In genomic region chr10:133431888-133432613, GRCh38 we compare ENCODE assay signal across 12 cellular contexts. TPM values are rescaled to one million over a fixed set of nuclear protein-coding genes. Genes with fewer than 3 reads are reported as not detected.
DNase-seq lines count a peak whose midpoint lies in the region; ATAC-seq, FAIRE-seq and TF ChIP-seq lines count a peak whose summit lies in the region.
"Not testable (repeated sequence)": the region's sequence is repeated elsewhere in the genome, so short reads cannot be mapped to it uniquely, and the experiment has no call there.
"Had no signal": no experiment of that assay in that cellular context is flagged by ENCODE, and none has a peak within 500 bp of the region (broad histone marks: within the 10 kb centered on the region; RNA-seq: fewer than 3 reads in every experiment).

No MANE protein-coding gene starts in this region.

- H3K36me3 Mint-ChIP-seq in stimulated activated effector memory CD8-positive, alpha-beta T cell treated with anti-CD3 and anti-CD28 coated beads, Interleukin-12 subunit alpha, Interleukin-12 subunit beta, amount 100 ng/mL, for 72 hours = not testable (repeated sequence)

- intact Hi-C loops in PC-3 (cut with micrococcal nuclease); GM12878 (cut with micrococcal nuclease; ENCODE audit: unreplicated experiment); left ventricle myocardium superior (cut with micrococcal nuclease); lower lobe of right lung (cut with DNase I): not testable (repeated sequence)

- RAD21 ChIA-PET in GM12878 (lab: Charles Lee; ENCODE audit: unreplicated experiment) = not testable (repeated sequence)

- H4K20me1 ChIP-seq in PC-3 (ENCODE audit: low read length); GM12878 (ENCODE audit: control insufficient read depth, insufficient read depth): not testable (repeated sequence)

- H3K27me3 ChIP-seq in PC-3 (ENCODE audit: low read length); GM12878 (replicated peaks in 1 of 2; ENCODE audit: control insufficient read depth in 2 of 2, insufficient read depth in 2 of 2, low read length in 1 of 2); lower lobe of right lung (ENCODE audit: low read depth): not testable (repeated sequence)

- in situ Hi-C loops in GM12878 (cut with MboI) = not testable (repeated sequence)

- H3K9me3 Mint-ChIP-seq in stimulated activated effector memory CD8-positive, alpha-beta T cell treated with anti-CD3 and anti-CD28 coated beads, Interleukin-12 subunit alpha, Interleukin-12 subunit beta, amount 100 ng/mL, for 72 hours = not testable (repeated sequence)

- H3K4me3 ChIP-seq in PC-3 (ENCODE audit: low read length); GM12878; lower lobe of right lung: not testable (repeated sequence)

- not testable (repeated sequence) for DNase-seq in PC-3; GM12878 (ENCODE audit: low read depth, low spot score); left ventricle myocardium superior; lower lobe of right lung; stimulated activated effector memory CD8-positive, alpha-beta T cell treated with anti-CD3 and anti-CD28 coated beads, Interleukin-12 subunit alpha, Interleukin-12 subunit beta, amount 100 ng/mL, for 72 hours (ENCODE audit: low spot score in 2 of 2); urothelium cell line (ENCODE audit: low spot score)

- not testable (repeated sequence) for TF ChIP-seq POLR2A in GM12878 (IDR thresholded peaks at IDR 0.05; ENCODE audit: low read depth, low read length)

- FAIRE-seq in GM12878 (lab: Jason Lieb, UNC) = not testable (repeated sequence)
- FAIRE-seq in urothelium cell line (lab: Jason Lieb, UNC) = peak; percentile 84

- not testable (repeated sequence) for H3K79me2 ChIP-seq in PC-3 (ENCODE audit: low read length); GM12878 (ENCODE audit: control insufficient read depth, insufficient read depth, low read length)

- not testable (repeated sequence) for H3K9ac ChIP-seq in PC-3 (ENCODE audit: low read length); GM12878 (ENCODE audit: control insufficient read depth, insufficient read depth, low read length)

- not testable (repeated sequence) for H3K27ac Mint-ChIP-seq in stimulated activated effector memory CD8-positive, alpha-beta T cell treated with anti-CD3 and anti-CD28 coated beads, Interleukin-12 subunit alpha, Interleukin-12 subunit beta, amount 100 ng/mL, for 72 hours

- H3K4me1 ChIP-seq in PC-3 (ENCODE audit: insufficient read depth, low read length); GM12878 (ENCODE audit: control insufficient read depth, insufficient read depth, low read length); lower lobe of right lung: not testable (repeated sequence)

- POLR2A ChIA-PET in PC-3 (lab: Charles Lee; ENCODE audit: unreplicated experiment); GM12878 (lab: Charles Lee): not testable (repeated sequence)

- not testable (repeated sequence) for H3K9me2 ChIP-seq in PC-3 (replicated peaks; ENCODE audit: low read length)

- not testable (repeated sequence) for H3K9me3 ChIP-seq in PC-3 (ENCODE audit: low read length); GM12878 (replicated peaks; ENCODE audit: control insufficient read depth, insufficient read depth, low read length); lower lobe of right lung

- not testable (repeated sequence) for TF ChIP-seq EP300 in GM12878 (IDR thresholded peaks at IDR 0.05; ENCODE audit: borderline replicate concordance in 1 of 2, control insufficient read depth in 1 of 2, low read depth in 2 of 2, low read length in 2 of 2)

- not testable (repeated sequence) for H2AFZ ChIP-seq in PC-3 (ENCODE audit: low read length); GM12878 (ENCODE audit: control insufficient read depth, low read depth, low read length)

- H3K27ac ChIP-seq in PC-3 (ENCODE audit: low read length); GM12878 (ENCODE audit: control insufficient read depth, insufficient read depth); lower lobe of right lung: not testable (repeated sequence)

- SMC1A ChIA-PET in GM12878 (lab: Charles Lee; ENCODE audit: uncharacterized antibody, unreplicated experiment) = not testable (repeated sequence)

- 23% methylated on average over 4 of the region's 9 CpGs for WGBS in GM12878 (ENCODE audit: insufficient coverage, insufficient replicate concordance, low lambda C conversion rate, missing lambda C conversion rate)

- BruUV-seq in PC-3 (replicated peaks; lab: Mats Ljungman, UMichigan); GM12878 (replicated peaks; lab: Mats Ljungman, UMichigan): not testable (repeated sequence)

- H3K4me2 ChIP-seq in PC-3 (ENCODE audit: low read length); GM12878 (ENCODE audit: control insufficient read depth, insufficient read depth): not testable (repeated sequence)

- H3K4me3 Mint-ChIP-seq in stimulated activated effector memory CD8-positive, alpha-beta T cell treated with anti-CD3 and anti-CD28 coated beads, Interleukin-12 subunit alpha, Interleukin-12 subunit beta, amount 100 ng/mL, for 72 hours = not testable (repeated sequence)

- ATAC-seq in PC-3 (peak; percentile 29; the same call in 1 of the 2 replicates), GM12878 (peak; percentile 23), left ventricle myocardium superior (peak; percentile 26), lower lobe of right lung (peak; percentile 18 to 56)
- ATAC-seq in stimulated activated effector memory CD8-positive, alpha-beta T cell treated with anti-CD3 and anti-CD28 coated beads, Interleukin-12 subunit alpha, Interleukin-12 subunit beta, amount 100 ng/mL, for 72 hours = peak; percentile 44

- CTCF ChIA-PET in PC-3 (lab: Charles Lee); GM12878 (lab: Yijun Ruan, JAX): not testable (repeated sequence)

- H3K36me3 ChIP-seq in PC-3 (ENCODE audit: low read depth, low read length); GM12878 (ENCODE audit: control insufficient read depth in 2 of 2, insufficient read depth in 2 of 2, low read length in 1 of 2); lower lobe of right lung: not testable (repeated sequence)

- TF ChIP-seq RAD21 in GM12878 (IDR thresholded peaks at IDR 0.05; ENCODE audit: insufficient read depth, low read depth, low read length) = not testable (repeated sequence)

- H3F3A ChIP-seq in PC-3 (ENCODE audit: low read length, unreplicated experiment) = not testable (repeated sequence)

- TF ChIP-seq CTCF in PC-3 (conservative IDR thresholded peaks at IDR 0.05; ENCODE audit: low read depth, low read length); GM12878 (IDR thresholded peaks at IDR 0.05 in 2 of 3, conservative IDR thresholded peaks at IDR 0.05 in 1 of 3; ENCODE audit: control insufficient read depth in 2 of 3, extremely low read depth in 1 of 3, insufficient read depth in 1 of 3, low read depth in 3 of 3, low read length in 3 of 3); lower lobe of right lung (IDR thresholded peaks at IDR 0.05): not testable (repeated sequence)

- H3K4me1 Mint-ChIP-seq in stimulated activated effector memory CD8-positive, alpha-beta T cell treated with anti-CD3 and anti-CD28 coated beads, Interleukin-12 subunit alpha, Interleukin-12 subunit beta, amount 100 ng/mL, for 72 hours = not testable (repeated sequence)

RNA-seq across cellular contexts. Expression of gene SPRN, which starts 7.6 kb away (rescaled TPM):
- total RNA-seq in PC-3 (2014; rRNA removed) = not detected in 2 replicates
- not detected in 2 replicates for total RNA-seq in GM12878 (2013; cell fraction: nucleolus; rRNA removed)
- total RNA-seq in GM12878 (2014; rRNA removed) = not detected in 2 replicates
- not detected in 2 replicates for total RNA-seq in GM12878 (2014; rRNA removed; fragmentation: Illumina TruSeq; extraction: Trizol)
- not detected in 2 replicates for total RNA-seq in GM12878 (2021)
- 0.42 TPM for polyA plus RNA-seq in GM12878 (2011; ENCODE audit: low read depth)
- polyA plus RNA-seq in GM12878 (2011; rRNA removed) = not detected in 2 replicates
- polyA plus RNA-seq in GM12878 (2011; cell fraction: cytosol; rRNA removed) = not detected in 2 replicates
- polyA plus RNA-seq in GM12878 (2011; cell fraction: nucleus; rRNA removed) = not detected in 2 replicates
- 0.83 and 0.89 TPM in 2 replicates for polyA plus RNA-seq in GM12878 (2012)
- polyA plus RNA-seq in GM12878 (2014; fragmentation: Illumina TruSeq; extraction: Trizol) = not detected in 2 replicates
- polyA plus RNA-seq in GM12878 (2014; fragmentation: Nextera tagmentation; extraction: Ambion mirVana) = under 1 TPM; 0.03 to 0.15 TPM
- polyA plus RNA-seq in GM12878 (2014; rRNA removed) = not detected in 2 replicates
- under 1 TPM; 0.78 to 0.96 TPM for polyA plus RNA-seq in GM12878 (2016; fragmentation: Nextera tagmentation; extraction: Ambion mirVana)
- polyA minus RNA-seq in GM12878 (2011; rRNA and poly(A)+ RNA removed) = not detected in 2 replicates
- polyA minus RNA-seq in GM12878 (2011; cell fraction: cytosol; rRNA and poly(A)+ RNA removed) = not detected in 2 replicates
- polyA minus RNA-seq in GM12878 (2011; cell fraction: nucleus; rRNA and poly(A)+ RNA removed) = not detected in 2 replicates
- total RNA-seq in left ventricle myocardium superior = not detected
- not detected for total RNA-seq in lower lobe of right lung
- total RNA-seq: A673; CD4-positive, alpha-beta memory T cell; HT-29; M059J; OCI-LY7 had no signal

RNA-seq across cellular contexts. Expression of gene SCART1, which starts 21.7 kb away (rescaled TPM):
- total RNA-seq in PC-3 (2014; rRNA removed) = 2.4 and 5.1 TPM in 2 replicates
- total RNA-seq in GM12878 (2013; cell fraction: nucleolus; rRNA removed) = 27.4 and 36.2 TPM in 2 replicates
- 0.60 and 0.62 TPM in 2 replicates for total RNA-seq in GM12878 (2014; rRNA removed)
- 0.37 and 0.54 TPM in 2 replicates for total RNA-seq in GM12878 (2014; rRNA removed; fragmentation: Illumina TruSeq; extraction: Trizol)
- 1.2 TPM in 2 replicates for total RNA-seq in GM12878 (2021)
- polyA plus RNA-seq in GM12878 (2011; ENCODE audit: low read depth) = 0.24 TPM
- polyA plus RNA-seq in GM12878 (2011; rRNA removed) = 22.0 and 23.1 TPM in 2 replicates
- 15.1 and 20.2 TPM in 2 replicates for polyA plus RNA-seq in GM12878 (2011; cell fraction: cytosol; rRNA removed)
- polyA plus RNA-seq in GM12878 (2011; cell fraction: nucleus; rRNA removed) = 292 and 335 TPM in 2 replicates
- 1.3 TPM in 2 replicates for polyA plus RNA-seq in GM12878 (2012)
- 0.32 and 0.72 TPM in 2 replicates for polyA plus RNA-seq in GM12878 (2014; fragmentation: Illumina TruSeq; extraction: Trizol)
- under 1 TPM; 0.05 to 0.09 TPM for polyA plus RNA-seq in GM12878 (2014; fragmentation: Nextera tagmentation; extraction: Ambion mirVana)
- 1.2 and 1.5 TPM in 2 replicates for polyA plus RNA-seq in GM12878 (2014; rRNA removed)
- polyA plus RNA-seq in GM12878 (2016; fragmentation: Nextera tagmentation; extraction: Ambion mirVana) = under 1 TPM; 0.11 to 0.31 TPM
- 13.9 and 20.8 TPM in 2 replicates for polyA minus RNA-seq in GM12878 (2011; rRNA and poly(A)+ RNA removed)
- polyA minus RNA-seq in GM12878 (2011; cell fraction: cytosol; rRNA and poly(A)+ RNA removed) = 2.9 and 7.2 TPM in 2 replicates
- 44.2 and 54.8 TPM in 2 replicates for polyA minus RNA-seq in GM12878 (2011; cell fraction: nucleus; rRNA and poly(A)+ RNA removed)
- 0.45 TPM for total RNA-seq in left ventricle myocardium superior
- total RNA-seq in lower lobe of right lung = 2.4 TPM
- polyA plus RNA-seq: GM23338 had no signal

RNA-seq across cellular contexts. Expression of gene MTG1, which starts 38.1 kb away (rescaled TPM):
- total RNA-seq in PC-3 (2014; rRNA removed) = 38.8 and 39.4 TPM in 2 replicates
- total RNA-seq in GM12878 (2013; cell fraction: nucleolus; rRNA removed) = 107 and 127 TPM in 2 replicates
- 39.6 and 46.6 TPM in 2 replicates for total RNA-seq in GM12878 (2014; rRNA removed)
- 34.4 and 41.6 TPM in 2 replicates for total RNA-seq in GM12878 (2014; rRNA removed; fragmentation: Illumina TruSeq; extraction: Trizol)
- 52.8 and 65.8 TPM in 2 replicates for total RNA-seq in GM12878 (2021)
- polyA plus RNA-seq in GM12878 (2011; ENCODE audit: low read depth) = 17.0 TPM
- polyA plus RNA-seq in GM12878 (2011; rRNA removed) = 50.7 and 64.1 TPM in 2 replicates
- polyA plus RNA-seq in GM12878 (2011; cell fraction: cytosol; rRNA removed) = 76.9 and 109 TPM in 2 replicates
- polyA plus RNA-seq in GM12878 (2011; cell fraction: nucleus; rRNA removed) = 240 and 347 TPM in 2 replicates
- 27.9 and 29.1 TPM in 2 replicates for polyA plus RNA-seq in GM12878 (2012)
- polyA plus RNA-seq in GM12878 (2014; fragmentation: Illumina TruSeq; extraction: Trizol) = 46.0 and 60.9 TPM in 2 replicates
- 1 to 10 TPM; 6.2 to 9.2 TPM for polyA plus RNA-seq in GM12878 (2014; fragmentation: Nextera tagmentation; extraction: Ambion mirVana)
- polyA plus RNA-seq in GM12878 (2014; rRNA removed) = 92.6 and 95.2 TPM in 2 replicates
- polyA plus RNA-seq in GM12878 (2016; fragmentation: Nextera tagmentation; extraction: Ambion mirVana) = 100 to 1,000 TPM; 102 to 104 TPM
- 53.0 and 56.3 TPM in 2 replicates for polyA minus RNA-seq in GM12878 (2011; rRNA and poly(A)+ RNA removed)
- polyA minus RNA-seq in GM12878 (2011; cell fraction: cytosol; rRNA and poly(A)+ RNA removed) = 17.9 and 18.8 TPM in 2 replicates
- 34.3 and 67.6 TPM in 2 replicates for polyA minus RNA-seq in GM12878 (2011; cell fraction: nucleus; rRNA and poly(A)+ RNA removed)
- total RNA-seq in left ventricle myocardium superior = 20.9 TPM
- total RNA-seq in lower lobe of right lung = 41.7 TPM

RNA-seq across cellular contexts. Expression of gene PAOX, which starts 53.0 kb away (rescaled TPM):
- total RNA-seq in PC-3 (2014; rRNA removed) = 3.7 and 4.1 TPM in 2 replicates
- 12.1 and 14.7 TPM in 2 replicates for total RNA-seq in GM12878 (2013; cell fraction: nucleolus; rRNA removed)
- 11.7 and 13.8 TPM in 2 replicates for total RNA-seq in GM12878 (2014; rRNA removed)
- 5.5 and 7.2 TPM in 2 replicates for total RNA-seq in GM12878 (2014; rRNA removed; fragmentation: Illumina TruSeq; extraction: Trizol)
- 14.4 and 16.1 TPM in 2 replicates for total RNA-seq in GM12878 (2021)
- 2.5 TPM for polyA plus RNA-seq in GM12878 (2011; ENCODE audit: low read depth)
- polyA plus RNA-seq in GM12878 (2011; rRNA removed) = 4.3 and 4.7 TPM in 2 replicates
- 6.5 and 7.6 TPM in 2 replicates for polyA plus RNA-seq in GM12878 (2011; cell fraction: cytosol; rRNA removed)
- 9.9 and 13.2 TPM in 2 replicates for polyA plus RNA-seq in GM12878 (2011; cell fraction: nucleus; rRNA removed)
- 7.4 and 8.3 TPM in 2 replicates for polyA plus RNA-seq in GM12878 (2012)
- 2.2 and 4.1 TPM in 2 replicates for polyA plus RNA-seq in GM12878 (2014; fragmentation: Illumina TruSeq; extraction: Trizol)
- 1 to 10 TPM; 1.2 to 4.9 TPM for polyA plus RNA-seq in GM12878 (2014; fragmentation: Nextera tagmentation; extraction: Ambion mirVana)
- 15.1 and 16.1 TPM in 2 replicates for polyA plus RNA-seq in GM12878 (2014; rRNA removed)
- polyA plus RNA-seq in GM12878 (2016; fragmentation: Nextera tagmentation; extraction: Ambion mirVana) = 10 to 100 TPM; 20.5 to 22.2 TPM
- 3.2 and 9.8 TPM in 2 replicates for polyA minus RNA-seq in GM12878 (2011; rRNA and poly(A)+ RNA removed)
- 2.8 and 3.9 TPM in 2 replicates for polyA minus RNA-seq in GM12878 (2011; cell fraction: cytosol; rRNA and poly(A)+ RNA removed)
- 5.4 and 5.7 TPM in 2 replicates for polyA minus RNA-seq in GM12878 (2011; cell fraction: nucleus; rRNA and poly(A)+ RNA removed)
- 2.8 TPM for total RNA-seq in left ventricle myocardium superior
- total RNA-seq in lower lobe of right lung = 6.9 TPM

RNA-seq across cellular contexts. Expression of gene ECHS1, which starts 58.9 kb away (rescaled TPM):
- 114 and 120 TPM in 2 replicates for total RNA-seq in PC-3 (2014; rRNA removed)
- total RNA-seq in GM12878 (2013; cell fraction: nucleolus; rRNA removed) = 7.9 and 8.3 TPM in 2 replicates
- total RNA-seq in GM12878 (2014; rRNA removed) = 63.5 and 71.4 TPM in 2 replicates
- total RNA-seq in GM12878 (2014; rRNA removed; fragmentation: Illumina TruSeq; extraction: Trizol) = 48.0 and 50.8 TPM in 2 replicates
- 73.2 and 77.8 TPM in 2 replicates for total RNA-seq in GM12878 (2021)
- 52.7 TPM for polyA plus RNA-seq in GM12878 (2011; ENCODE audit: low read depth)
- 21.0 and 32.7 TPM in 2 replicates for polyA plus RNA-seq in GM12878 (2011; rRNA removed)
- polyA plus RNA-seq in GM12878 (2011; cell fraction: cytosol; rRNA removed) = 49.9 and 52.1 TPM in 2 replicates
- polyA plus RNA-seq in GM12878 (2011; cell fraction: nucleus; rRNA removed) = 45.0 and 46.7 TPM in 2 replicates
- polyA plus RNA-seq in GM12878 (2012) = 60.0 and 70.1 TPM in 2 replicates
- polyA plus RNA-seq in GM12878 (2014; fragmentation: Illumina TruSeq; extraction: Trizol) = 35.6 and 57.1 TPM in 2 replicates
- 10 to 100 TPM; 55.3 to 67.7 TPM for polyA plus RNA-seq in GM12878 (2014; fragmentation: Nextera tagmentation; extraction: Ambion mirVana)
- polyA plus RNA-seq in GM12878 (2014; rRNA removed) = 51.9 and 52.6 TPM in 2 replicates
- 100 to 1,000 TPM; 162 to 164 TPM for polyA plus RNA-seq in GM12878 (2016; fragmentation: Nextera tagmentation; extraction: Ambion mirVana)
- 14.8 and 20.7 TPM in 2 replicates for polyA minus RNA-seq in GM12878 (2011; rRNA and poly(A)+ RNA removed)
- 15.1 and 18.8 TPM in 2 replicates for polyA minus RNA-seq in GM12878 (2011; cell fraction: cytosol; rRNA and poly(A)+ RNA removed)
- 4.5 and 5.1 TPM in 2 replicates for polyA minus RNA-seq in GM12878 (2011; cell fraction: nucleus; rRNA and poly(A)+ RNA removed)
- 226 TPM for total RNA-seq in left ventricle myocardium superior
- 59.5 TPM for total RNA-seq in lower lobe of right lung
